In genomic region chr4:54540931-54541330, GRCh38 we compare ENCODE assay signal across 14 cellular contexts.
"Had no signal": no experiment of that assay in that cellular context is flagged by ENCODE, and none has a peak within 500 bp of the region (broad histone marks: within the 10 kb centered on the region; RNA-seq: fewer than 3 reads in every experiment).

No MANE protein-coding gene starts in this region.

- H3K4me3 Mint-ChIP-seq: activated naive CD8-positive, alpha-beta T cell treated with anti-CD3 and anti-CD28 coated beads, Interleukin-2, amount 10 ng/mL, durations not matched to agents 7 days and 5 days; activated T-helper 1 cell treated with anti-CD3 and anti-CD28 coated beads, Interleukin-12 subunit alpha, Interleukin-12 subunit beta, Interleukin-2, Interleukin-4 antibody, amounts not matched to agents 30 ng/mL and 10 ng/mL and 1 ng/mL, durations not matched to agents 14 hours and 24 hours and 36 hours; T-helper 1 cell treated with Interleukin-12 subunit alpha and Interleukin-12 subunit beta and Interleukin-4 antibody, amounts not matched to agents 30 μg/mL and 1 μg/mL, for 36 hours had no signal

- DNase-seq: activated CD4-positive, alpha-beta T cell treated with anti-CD3 and anti-CD28 coated beads, Interleukin-2, amount 50 U/mL, for 1 hour; activated naive CD4-positive, alpha-beta T cell; activated naive CD8-positive, alpha-beta T cell treated with anti-CD3 and anti-CD28 coated beads, Interleukin-2, amount 10 ng/mL, durations not matched to agents 7 days and 5 days; aorta; heart left ventricle; left cardiac atrium; lower lobe of right lung; naive B cell; stimulated activated CD4-positive, alpha-beta T cell treated with anti-CD3 and anti-CD28 coated beads, Interleukin-15, amount 100 ng/mL, for 24 hours; stimulated activated CD4-positive, alpha-beta T cell treated with anti-CD3 and anti-CD28 coated beads, Interleukin-4, amount 100 ng/mL, for 24 hours; stimulated activated naive CD4-positive, alpha-beta T cell had no signal

- H3K36me3 Mint-ChIP-seq: activated naive CD8-positive, alpha-beta T cell treated with anti-CD3 and anti-CD28 coated beads, Interleukin-2, amount 10 ng/mL, durations not matched to agents 7 days and 5 days; naive B cell had no signal

- ATAC-seq: activated CD4-positive, CD25-positive, alpha-beta regulatory T cell treated with anti-CD3 and anti-CD28 coated beads, Interleukin-2, amount 50 U/mL, for 24 hours; heart left ventricle; left cardiac atrium; lower lobe of right lung had no signal

- H3K27ac Mint-ChIP-seq: activated naive CD8-positive, alpha-beta T cell treated with anti-CD3 and anti-CD28 coated beads, Interleukin-2, amount 10 ng/mL, durations not matched to agents 7 days and 5 days; activated T-helper 1 cell treated with anti-CD3 and anti-CD28 coated beads, Interleukin-12 subunit alpha, Interleukin-12 subunit beta, Interleukin-2, Interleukin-4 antibody, amounts not matched to agents 30 ng/mL and 10 ng/mL and 1 ng/mL, durations not matched to agents 14 hours and 24 hours and 36 hours; naive B cell; T-helper 1 cell treated with Interleukin-12 subunit alpha and Interleukin-12 subunit beta and Interleukin-4 antibody, amounts not matched to agents 30 μg/mL and 1 μg/mL, for 36 hours had no signal

- H3K9me3 Mint-ChIP-seq: activated naive CD8-positive, alpha-beta T cell treated with anti-CD3 and anti-CD28 coated beads, Interleukin-2, amount 10 ng/mL, durations not matched to agents 7 days and 5 days; activated T-helper 1 cell treated with anti-CD3 and anti-CD28 coated beads, Interleukin-12 subunit alpha, Interleukin-12 subunit beta, Interleukin-2, Interleukin-4 antibody, amounts not matched to agents 30 ng/mL and 10 ng/mL and 1 ng/mL, durations not matched to agents 14 hours and 24 hours and 36 hours; T-helper 1 cell treated with Interleukin-12 subunit alpha and Interleukin-12 subunit beta and Interleukin-4 antibody, amounts not matched to agents 30 μg/mL and 1 μg/mL, for 36 hours had no signal

- H3K4me1 Mint-ChIP-seq: activated naive CD8-positive, alpha-beta T cell treated with anti-CD3 and anti-CD28 coated beads, Interleukin-2, amount 10 ng/mL, durations not matched to agents 7 days and 5 days had no signal
